Comparison of ENCODE assay signal across 13 cellular contexts in the genomic region with DNA sequence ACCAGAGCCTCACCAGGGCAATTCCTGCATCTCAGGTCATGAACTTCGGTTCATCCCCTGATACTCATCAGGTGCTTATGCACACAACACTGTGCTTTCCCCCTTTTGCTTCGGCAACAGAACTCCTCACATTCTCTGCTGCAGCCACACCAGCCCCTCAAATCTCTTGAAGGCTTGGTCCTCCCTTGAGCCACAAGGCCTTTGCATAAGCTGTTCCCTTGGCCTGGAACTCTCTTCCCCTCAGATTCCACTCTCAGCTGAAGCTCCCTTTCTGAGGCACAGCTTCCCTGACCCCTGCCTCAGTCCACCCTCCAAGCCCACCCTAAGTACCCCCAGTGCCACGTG.
DNase-seq lines count a peak whose midpoint lies in the region; ATAC-seq and TF ChIP-seq lines count a peak whose summit lies in the region.
"Had no signal": no experiment of that assay in that cellular context is flagged by ENCODE, and none has a peak within 500 bp of the region (broad histone marks: within the 10 kb centered on the region; RNA-seq: fewer than 3 reads in every experiment).

No MANE protein-coding gene starts in this region.

- H3K4me3 Mint-ChIP-seq in CD8-positive, alpha-beta T cell: peak overlapping the region; percentile 19
- no peak overlapping the region for H3K4me3 Mint-ChIP-seq in central memory CD8-positive, alpha-beta T cell
- peak overlapping the region; percentile 4 for H3K4me3 Mint-ChIP-seq in neural progenitor cell

- no peaks in the 10 kb centered on the region for H3K79me2 ChIP-seq in KMS-11 (ENCODE audit: insufficient read depth, low read depth)
- no peaks in the 10 kb centered on the region for H3K79me2 ChIP-seq in neural progenitor cell (ENCODE audit: low read depth)

- ATAC-seq in CD8-positive, alpha-beta T cell: no peak
- no peak for ATAC-seq in central memory CD8-positive, alpha-beta T cell (replicated peaks; ENCODE audit: extremely low read depth, poor library complexity, severe bottlenecking)
- ATAC-seq in GM18519 (IDR thresholded peaks at IDR 0.05; ENCODE audit: low FRiP score, unreplicated experiment): no peak
- ATAC-seq in HG03039 (IDR thresholded peaks at IDR 0.05; ENCODE audit: unreplicated experiment): no peak

- no peaks in the 10 kb centered on the region for H3K9me3 Mint-ChIP-seq in CD8-positive, alpha-beta T cell
- H3K9me3 Mint-ChIP-seq in central memory CD8-positive, alpha-beta T cell: no peaks in the 10 kb centered on the region
- no peaks in the 10 kb centered on the region for H3K9me3 Mint-ChIP-seq in neural progenitor cell

- no peaks in the 10 kb centered on the region for H3K27me3 Mint-ChIP-seq in CD8-positive, alpha-beta T cell (ENCODE audit: low read depth)
- H3K27me3 Mint-ChIP-seq in central memory CD8-positive, alpha-beta T cell: no peaks in the 10 kb centered on the region
- H3K27me3 Mint-ChIP-seq in neural progenitor cell (ENCODE audit: insufficient read depth, low read depth): peaks cover 4% of the 10 kb centered on the region

- POLR2A ChIA-PET in CD8-positive, alpha-beta T cell (lab: Charles Lee): interaction anchor here (0.9 to 4.1 kb wide), 9 partner anchors 12 to 149 kb away, joined by 3 to 38 read pairs (median 11); a partner anchor contains a TSS

- peaks cover 75% of the 10 kb centered on the region for H3K4me1 Mint-ChIP-seq in CD8-positive, alpha-beta T cell (ENCODE audit: low read depth)
- peaks cover 41% of the 10 kb centered on the region for H3K4me1 Mint-ChIP-seq in central memory CD8-positive, alpha-beta T cell
- H3K4me1 Mint-ChIP-seq in neural progenitor cell: peaks cover 48% of the 10 kb centered on the region

- TF ChIP-seq CTCF in CD8-positive, alpha-beta T cell (IDR thresholded peaks at IDR 0.05): no peak
- TF ChIP-seq CTCF in KMS-11 (conservative IDR thresholded peaks at IDR 0.05; ENCODE audit: low read depth, low read length) (no peak), neural progenitor cell (IDR thresholded peaks at IDR 0.05) (no peak), GM13977 (IDR thresholded peaks at IDR 0.05; ENCODE audit: extremely low read depth, insufficient read depth, missing control alignments) (no peak)

- peak overlapping the region; percentile 11 for H3K4me3 ChIP-seq in CD8-positive, alpha-beta T cell (ENCODE audit: low read depth, low read length)
- H3K4me3 ChIP-seq in KMS-11 (IDR thresholded peaks at IDR 0.05; ENCODE audit: insufficient read depth, low read depth, low read length): no peak overlapping the region
- no peak overlapping the region for H3K4me3 ChIP-seq in neural progenitor cell
- H3K4me3 ChIP-seq: SJSA1, uterus had no signal

- H3K9ac ChIP-seq in KMS-11 (peak overlapping the region; percentile 39; the same call in 1 of the 2 replicates), neural progenitor cell (no peak overlapping the region)

- H2AFZ ChIP-seq in KMS-11 (ENCODE audit: low read depth) (no peak overlapping the region), neural progenitor cell (replicated peaks) (no peak overlapping the region)

- CTCF ChIA-PET in CD8-positive, alpha-beta T cell (lab: Charles Lee): interaction anchor here (0.7 to 7.2 kb wide), 17 partner anchors 11 to 152 kb away, joined by 3 to 62 read pairs (median 3); a partner anchor contains a TSS

- peak overlapping the region; percentile 69 for H3K27ac ChIP-seq in CD8-positive, alpha-beta T cell (ENCODE audit: low read depth, low read length)
- H3K27ac ChIP-seq in KMS-11: peak overlapping the region; percentile 83
- H3K27ac ChIP-seq in neural progenitor cell: no peak overlapping the region
- H3K27ac ChIP-seq: SJSA1, uterus had no signal

- H3K9me3 ChIP-seq in CD8-positive, alpha-beta T cell (ENCODE audit: low read length): no peaks in the 10 kb centered on the region
- no peaks in the 10 kb centered on the region for H3K9me3 ChIP-seq in neural progenitor cell (ENCODE audit: low read depth)
- H3K9me3 ChIP-seq: SJSA1, uterus had no signal

- peaks cover 61% of the 10 kb centered on the region for H3K4me1 ChIP-seq in CD8-positive, alpha-beta T cell (ENCODE audit: insufficient read depth, low read length)
- H3K4me1 ChIP-seq in KMS-11 (ENCODE audit: low read depth, poor library complexity, severe bottlenecking) (peaks cover 72% of the 10 kb centered on the region), neural progenitor cell (peaks cover 20% of the 10 kb centered on the region)
- H3K4me1 ChIP-seq: uterus had no signal

- H3F3A ChIP-seq in neural progenitor cell (ENCODE audit: low read depth): peaks cover 10% of the 10 kb centered on the region

- H3K27me3 ChIP-seq in CD8-positive, alpha-beta T cell (ENCODE audit: insufficient read depth, low read length): no peaks in the 10 kb centered on the region
- no peaks in the 10 kb centered on the region for H3K27me3 ChIP-seq in KMS-11 (ENCODE audit: insufficient read depth, low read depth)
- H3K27me3 ChIP-seq in neural progenitor cell: no peaks in the 10 kb centered on the region
- H3K27me3 ChIP-seq: SJSA1, uterus had no signal

- H3K27ac Mint-ChIP-seq in CD8-positive, alpha-beta T cell: peak overlapping the region; percentile 97
- peak overlapping the region; percentile 81 for H3K27ac Mint-ChIP-seq in central memory CD8-positive, alpha-beta T cell (ENCODE audit: low read depth)
- peak overlapping the region; percentile 65 for H3K27ac Mint-ChIP-seq in neural progenitor cell

- no peaks in the 10 kb centered on the region for H4K20me1 ChIP-seq in KMS-11 (ENCODE audit: insufficient read depth)
- H4K20me1 ChIP-seq in neural progenitor cell (ENCODE audit: low read depth): no peaks in the 10 kb centered on the region

- DNase-seq in CD8-positive, alpha-beta T cell: no peak
- DNase-seq in central memory CD8-positive, alpha-beta T cell (ENCODE audit: low spot score in 2 of 2): no peak
- DNase-seq in neural progenitor cell (ENCODE audit: low spot score) (no peak), GM13977 (ENCODE audit: low spot score) (no peak)
- DNase-seq: amniotic stem cell; cerebellar nuclear complex; occipital lobe; stimulated activated CD4-positive, alpha-beta T cell treated with anti-CD3 and anti-CD28 coated beads, Interleukin-4, amount 100 ng/mL, for 4 hours; uterus had no signal

- in situ Hi-C loops in GM13977 (cut with MboI; ENCODE audit: low pct_unique_long_range_greater_than_20kb, low sequenced_read_pairs, unreplicated experiment): no loop called here

- intact Hi-C loops in CD8-positive, alpha-beta T cell (cut with DNase I, micrococcal nuclease): loop anchor here (1.0 to 2.0 kb wide), 3 partner anchors 22 to 150 kb away; a partner anchor contains a TSS

- H3K36me3 Mint-ChIP-seq in CD8-positive, alpha-beta T cell: peaks cover 54% of the 10 kb centered on the region
- peaks cover 22% of the 10 kb centered on the region for H3K36me3 Mint-ChIP-seq in central memory CD8-positive, alpha-beta T cell (ENCODE audit: insufficient read depth)
- peaks cover 3% of the 10 kb centered on the region for H3K36me3 Mint-ChIP-seq in neural progenitor cell

- H3K36me3 ChIP-seq in CD8-positive, alpha-beta T cell (ENCODE audit: insufficient read depth, low read length): no peaks in the 10 kb centered on the region
- H3K36me3 ChIP-seq in KMS-11 (ENCODE audit: insufficient read depth) (no peaks in the 10 kb centered on the region), neural progenitor cell (no peaks in the 10 kb centered on the region)
- H3K36me3 ChIP-seq: SJSA1, uterus had no signal

- H3K4me2 ChIP-seq in KMS-11 (peak overlapping the region; percentile 50; the same call in 1 of the 2 replicates), neural progenitor cell (no peak overlapping the region)
